In genomic region chr10:58721781-58722180, GRCh38 we compare ENCODE assay signal across 19 cellular contexts.
DNase-seq lines count a peak whose midpoint lies in the region; FAIRE-seq and TF ChIP-seq lines count a peak whose summit lies in the region.
"Had no signal": no experiment of that assay in that cellular context is flagged by ENCODE, and none has a peak within 500 bp of the region (broad histone marks: within the 10 kb centered on the region; RNA-seq: fewer than 3 reads in every experiment).

No MANE protein-coding gene starts in this region.

- H3K36me3 Mint-ChIP-seq in astrocyte (ENCODE audit: low read depth, unreplicated experiment) (peaks cover 1% of the 10 kb centered on the region), nephron (ENCODE audit: low read depth) (no peaks in the 10 kb centered on the region)
- H3K36me3 Mint-ChIP-seq: CD4-positive, alpha-beta memory T cell had no signal

- H3K9ac ChIP-seq in astrocyte (ENCODE audit: low read length) = no peak overlapping the region

- no peaks in the 10 kb centered on the region for H3K9me3 Mint-ChIP-seq in astrocyte (ENCODE audit: unreplicated experiment)
- H3K9me3 Mint-ChIP-seq in nephron = peaks cover 2% of the 10 kb centered on the region
- H3K9me3 Mint-ChIP-seq: CD4-positive, alpha-beta memory T cell had no signal

- H3K27me3 Mint-ChIP-seq in astrocyte (ENCODE audit: low read depth, unreplicated experiment) (no peaks in the 10 kb centered on the region), nephron (ENCODE audit: low read depth) (no peaks in the 10 kb centered on the region)
- H3K27me3 Mint-ChIP-seq: CD4-positive, alpha-beta memory T cell had no signal

- H3K27me3 ChIP-seq in astrocyte (ENCODE audit: insufficient read depth, low read length) = no peaks in the 10 kb centered on the region
- H3K27me3 ChIP-seq in prostate gland (replicated peaks; ENCODE audit: insufficient read depth) = no peaks in the 10 kb centered on the region
- H3K27me3 ChIP-seq in Peyer's patch = no peaks in the 10 kb centered on the region

- no peak for TF ChIP-seq CTCF in AG10803 (conservative IDR thresholded peaks at IDR 0.05; ENCODE audit: low read length)
- no peak for TF ChIP-seq CTCF in astrocyte (IDR thresholded peaks at IDR 0.05; ENCODE audit: insufficient read depth, low read depth, low read length)
- TF ChIP-seq CTCF in fibroblast of mammary gland (conservative IDR thresholded peaks at IDR 0.05; ENCODE audit: control insufficient read depth, insufficient read depth, low read depth, low read length) = no peak
- no peak for TF ChIP-seq CTCF in nephron (IDR thresholded peaks at IDR 0.05; ENCODE audit: unreplicated experiment in 3 of 3)
- no peak for TF ChIP-seq CTCF in prostate gland (IDR thresholded peaks at IDR 0.05)
- TF ChIP-seq CTCF in Peyer's patch (IDR thresholded peaks at IDR 0.05) = no peak

- DNase-seq in AG10803 (ENCODE audit: low read depth) = peak; percentile 64
- peak; percentile 69 for DNase-seq in astrocyte (ENCODE audit: low read depth)
- DNase-seq in fibroblast of mammary gland (ENCODE audit: low read depth) = peak; percentile 49
- no peak for DNase-seq in NCI-H1436 treated with DMSO at 0.1 percent for 48 hours (lab: John Stamatoyannopoulos, UW)
- no peak for DNase-seq in NAMALWA (ENCODE audit: low spot score)
- DNase-seq in prostate gland (ENCODE audit: low spot score) = no peak
- DNase-seq in Peyer's patch = no peak
- DNase-seq: 8988T; CD4-positive, alpha-beta memory T cell; DMS79; EL had no signal

- H4K20me1 ChIP-seq in astrocyte (ENCODE audit: insufficient read depth, low read length) = peaks cover 49% of the 10 kb centered on the region

- H3K27ac ChIP-seq in astrocyte (ENCODE audit: low read depth, low read length) = no peak overlapping the region
- H3K27ac ChIP-seq in prostate gland = no peak overlapping the region
- no peak overlapping the region for H3K27ac ChIP-seq in Peyer's patch
- H3K27ac ChIP-seq: C4-2B, HL-60 had no signal

- H3K4me3 Mint-ChIP-seq in astrocyte (ENCODE audit: unreplicated experiment) (no peak overlapping the region), nephron (no peak overlapping the region)
- H3K4me3 Mint-ChIP-seq: B cell; CD4-positive, alpha-beta memory T cell had no signal

- no peak for FAIRE-seq in astrocyte (lab: Jason Lieb, UNC)
- FAIRE-seq: G401.6, GM12891, H1 had no signal

- 90% methylated on average over 2 of the region's 2 CpGs for WGBS in prostate gland

- peaks cover 24% of the 10 kb centered on the region for H3K4me1 Mint-ChIP-seq in astrocyte (ENCODE audit: low read depth, unreplicated experiment)
- H3K4me1 Mint-ChIP-seq in nephron = peaks cover 56% of the 10 kb centered on the region
- H3K4me1 Mint-ChIP-seq: B cell; CD4-positive, alpha-beta memory T cell had no signal

- TF ChIP-seq POLR2A in prostate gland (IDR thresholded peaks at IDR 0.05) = no peak
- TF ChIP-seq POLR2A in Peyer's patch (IDR thresholded peaks at IDR 0.05) = no peak

- intact Hi-C loops in prostate gland (cut with DNase I) = no loop called here

- peaks cover 46% of the 10 kb centered on the region for H3K79me2 ChIP-seq in astrocyte (ENCODE audit: insufficient read depth, low read length)

- H3K4me3 ChIP-seq in AG10803 (ENCODE audit: low read length) (no peak overlapping the region), astrocyte (ENCODE audit: insufficient read depth, low read depth, low read length) (no peak overlapping the region), fibroblast of mammary gland (ENCODE audit: control insufficient read depth, low read depth, low read length) (no peak overlapping the region), prostate gland (no peak overlapping the region), Peyer's patch (no peak overlapping the region)
- H3K4me3 ChIP-seq: HAP-1 had no signal

- H3K4me1 ChIP-seq in astrocyte (ENCODE audit: insufficient read depth, low read length) = no peaks in the 10 kb centered on the region
- H3K4me1 ChIP-seq in prostate gland (replicated peaks) = no peaks in the 10 kb centered on the region
- H3K4me1 ChIP-seq in Peyer's patch = no peaks in the 10 kb centered on the region
- H3K4me1 ChIP-seq: HAP-1 had no signal

- H3K9me3 ChIP-seq in astrocyte (ENCODE audit: insufficient read depth, low read depth, low read length) (no peaks in the 10 kb centered on the region), prostate gland (no peaks in the 10 kb centered on the region), Peyer's patch (no peaks in the 10 kb centered on the region)
- H3K9me3 ChIP-seq: HAP-1 had no signal

- no peak overlapping the region for H2AFZ ChIP-seq in astrocyte (ENCODE audit: low read depth, low read length)

- H3K36me3 ChIP-seq in astrocyte (ENCODE audit: insufficient read depth, low read length) (no peaks in the 10 kb centered on the region), prostate gland (no peaks in the 10 kb centered on the region), Peyer's patch (no peaks in the 10 kb centered on the region)
- H3K36me3 ChIP-seq: HAP-1 had no signal

- no peak overlapping the region for H3K4me2 ChIP-seq in astrocyte (ENCODE audit: low read length)

- H3K27ac Mint-ChIP-seq in astrocyte (ENCODE audit: unreplicated experiment) = no peak overlapping the region
- H3K27ac Mint-ChIP-seq in nephron = peak overlapping the region; percentile 29 to 47 (median 34)
- H3K27ac Mint-ChIP-seq: B cell; CD4-positive, alpha-beta memory T cell had no signal

Comparison
In these comparisons a context has a peak if more than half of its experiments do, and no peak if none do; other contexts are left out.
1. DNase-seq: peak in AG10803 (single experiment), astrocyte (single experiment) and fibroblast of mammary gland (single experiment); none in NCI-H1436 treated with DMSO at 0.1 percent for 48 hours (single experiment), NAMALWA (single experiment), prostate gland (single experiment) and Peyer's patch (0 of 3).